28 cellular contexts compared by ENCODE assay signal in genomic region chr2:205218056-205218455, GRCh38.
A peak's percentile ranks its signal among the peaks of the same experiment; 100 is the strongest.
DNase-seq lines count a peak whose midpoint lies in the region; ATAC-seq, FAIRE-seq and TF ChIP-seq lines count a peak whose summit lies in the region.
"Had no signal": no experiment of that assay in that cellular context is flagged by ENCODE, and none has a peak within 500 bp of the region (broad histone marks: within the 10 kb centered on the region; RNA-seq: fewer than 3 reads in every experiment).

No MANE protein-coding gene starts in this region.

- H3K27me3 ChIP-seq in astrocyte (ENCODE audit: insufficient read depth, low read length) (no peaks in the 10 kb centered on the region), upper lobe of right lung (no peaks in the 10 kb centered on the region)
- H3K27me3 ChIP-seq: heart right ventricle, ovary, SJCRH30, suprapubic skin had no signal

- H3K79me2 ChIP-seq in astrocyte (ENCODE audit: insufficient read depth, low read length) = no peaks in the 10 kb centered on the region

- H3K36me3 Mint-ChIP-seq in astrocyte (ENCODE audit: low read depth, unreplicated experiment) = no peaks in the 10 kb centered on the region
- H3K36me3 Mint-ChIP-seq: natural killer cell; stimulated activated memory B cell treated with anti-CD40 and anti-IgM and Interleukin-4, amounts not matched to agents 10 μg/mL and 1 μg/mL and 100 μg/mL, for 72 hours had no signal

- H3K27ac ChIP-seq in astrocyte (ENCODE audit: low read depth, low read length) (no peak overlapping the region), upper lobe of right lung (no peak overlapping the region)
- H3K27ac ChIP-seq: heart right ventricle, ovary, SJCRH30, suprapubic skin had no signal

- no peak overlapping the region for H3K9ac ChIP-seq in astrocyte (ENCODE audit: low read length)

- in situ Hi-C loops in GM13976 (cut with MboI; ENCODE audit: low sequenced_read_pairs, unreplicated experiment) = no loop called here

- H4K20me1 ChIP-seq in astrocyte (ENCODE audit: insufficient read depth, low read length) = no peaks in the 10 kb centered on the region

- peaks cover 2% of the 10 kb centered on the region for H3K27me3 Mint-ChIP-seq in astrocyte (ENCODE audit: low read depth, unreplicated experiment)

- ATAC-seq in GM19023 (IDR thresholded peaks at IDR 0.05; ENCODE audit: unreplicated experiment) (no peak), upper lobe of right lung (no peak)
- ATAC-seq: GM23338; heart right ventricle; natural killer cell; right cardiac atrium; stimulated activated memory B cell treated with anti-CD40 and anti-IgM and Interleukin-4, amounts not matched to agents 10 μg/mL and 1 μg/mL and 100 μg/mL, for 72 hours had no signal

- no peaks in the 10 kb centered on the region for H3K4me1 Mint-ChIP-seq in astrocyte (ENCODE audit: low read depth, unreplicated experiment)
- H3K4me1 Mint-ChIP-seq: activated CD4-positive, alpha-beta T cell treated with anti-CD3 and anti-CD28 coated beads, Interleukin-2, amount 10 ng/mL, durations not matched to agents 7 days and 5 days; natural killer cell; stimulated activated memory B cell treated with anti-CD40 and anti-IgM and Interleukin-4, amounts not matched to agents 10 μg/mL and 1 μg/mL and 100 μg/mL, for 72 hours had no signal

- H3K27ac Mint-ChIP-seq in astrocyte (ENCODE audit: unreplicated experiment) = no peak overlapping the region
- H3K27ac Mint-ChIP-seq: activated CD4-positive, alpha-beta T cell treated with anti-CD3 and anti-CD28 coated beads, Interleukin-2, amount 10 ng/mL, durations not matched to agents 7 days and 5 days; GM23338; natural killer cell; stimulated activated memory B cell treated with anti-CD40 and anti-IgM and Interleukin-4, amounts not matched to agents 10 μg/mL and 1 μg/mL and 100 μg/mL, for 72 hours had no signal

- intact Hi-C loops in upper lobe of right lung (cut with DNase I) = no loop called here

- no peaks in the 10 kb centered on the region for H3K9me3 ChIP-seq in astrocyte (ENCODE audit: insufficient read depth, low read depth, low read length)
- H3K9me3 ChIP-seq in upper lobe of right lung = no peaks in the 10 kb centered on the region
- H3K9me3 ChIP-seq: Caco-2, heart right ventricle, ovary, SJCRH30, suprapubic skin had no signal

- FAIRE-seq in astrocyte (lab: Jason Lieb, UNC) = no peak
- FAIRE-seq: endometrium, RCC 7860 had no signal

- H3K4me1 ChIP-seq in astrocyte (ENCODE audit: insufficient read depth, low read length) = no peaks in the 10 kb centered on the region
- no peaks in the 10 kb centered on the region for H3K4me1 ChIP-seq in upper lobe of right lung
- H3K4me1 ChIP-seq: heart right ventricle, SJCRH30, suprapubic skin had no signal

- H2AFZ ChIP-seq in astrocyte (ENCODE audit: low read depth, low read length) = no peak overlapping the region
- H2AFZ ChIP-seq: GM23338 had no signal

- no peak overlapping the region for H3K4me2 ChIP-seq in astrocyte (ENCODE audit: low read length)
- H3K4me2 ChIP-seq: GM23338 had no signal

- H3K4me3 ChIP-seq in astrocyte (ENCODE audit: insufficient read depth, low read depth, low read length) (no peak overlapping the region), fibroblast of mammary gland (ENCODE audit: control insufficient read depth, low read depth, low read length) (no peak overlapping the region), retinal pigment epithelial cell (ENCODE audit: low read length) (no peak overlapping the region), upper lobe of right lung (no peak overlapping the region)
- H3K4me3 ChIP-seq: GM23338, heart right ventricle, lung, ovary, SJCRH30, suprapubic skin had no signal

- DNase-seq in HCEC 1CT (peak; percentile 39), astrocyte (ENCODE audit: low read depth) (peak; percentile 19), fibroblast of mammary gland (ENCODE audit: low read depth) (peak; percentile 61), retinal pigment epithelial cell (ENCODE audit: low read depth) (peak; percentile 60), NCI-H226 (no peak), GM13976 (ENCODE audit: low spot score) (no peak), upper lobe of right lung (no peak)
- DNase-seq: activated CD4-positive, alpha-beta T cell treated with anti-CD3 and anti-CD28 coated beads, Interleukin-2, amount 10 ng/mL, durations not matched to agents 7 days and 5 days; activated T-cell treated with anti-CD3 and anti-CD28 coated beads, Interleukin-2, amount 50 U/mL, for 48 hours; C1 segment of cervical spinal cord; Caco-2; DMS79; heart right ventricle; natural killer cell; NCI-H1092; NCI-H1930; ovary; right cardiac atrium; SJCRH30; stimulated activated CD4-positive, alpha-beta T cell treated with anti-CD3 and anti-CD28 coated beads, Interleukin-4, amount 100 ng/mL, for 4 hours; T1000 had no signal

- H3K36me3 ChIP-seq in astrocyte (ENCODE audit: insufficient read depth, low read length) (no peaks in the 10 kb centered on the region), upper lobe of right lung (no peaks in the 10 kb centered on the region)
- H3K36me3 ChIP-seq: heart right ventricle, ovary, SJCRH30, suprapubic skin had no signal

- TF ChIP-seq CTCF in astrocyte (IDR thresholded peaks at IDR 0.05; ENCODE audit: insufficient read depth, low read depth, low read length) (no peak), fibroblast of mammary gland (conservative IDR thresholded peaks at IDR 0.05; ENCODE audit: control insufficient read depth, insufficient read depth, low read depth, low read length) (no peak), retinal pigment epithelial cell (conservative IDR thresholded peaks at IDR 0.05; ENCODE audit: low read depth, low read length) (no peak), GM13976 (IDR thresholded peaks at IDR 0.05; ENCODE audit: borderline replicate concordance, control extremely low read depth, extremely low read depth, insufficient read depth, missing control alignments) (no peak), upper lobe of right lung (IDR thresholded peaks at IDR 0.05) (no peak)

- H3K4me3 Mint-ChIP-seq in astrocyte (ENCODE audit: unreplicated experiment) = no peak overlapping the region
- H3K4me3 Mint-ChIP-seq: activated CD4-positive, alpha-beta T cell treated with anti-CD3 and anti-CD28 coated beads, Interleukin-2, amount 10 ng/mL, durations not matched to agents 7 days and 5 days; GM23338; natural killer cell; stimulated activated memory B cell treated with anti-CD40 and anti-IgM and Interleukin-4, amounts not matched to agents 10 μg/mL and 1 μg/mL and 100 μg/mL, for 72 hours had no signal

- H3K9me3 Mint-ChIP-seq in astrocyte (ENCODE audit: unreplicated experiment) = peaks cover 2% of the 10 kb centered on the region
- H3K9me3 Mint-ChIP-seq: activated CD4-positive, alpha-beta T cell treated with anti-CD3 and anti-CD28 coated beads, Interleukin-2, amount 10 ng/mL, durations not matched to agents 7 days and 5 days; GM23338; stimulated activated memory B cell treated with anti-CD40 and anti-IgM and Interleukin-4, amounts not matched to agents 10 μg/mL and 1 μg/mL and 100 μg/mL, for 72 hours had no signal

Comparison
In these comparisons a context has a peak if more than half of its experiments do, and no peak if none do; other contexts are left out.
1. DNase-seq: peak in HCEC 1CT (single experiment), astrocyte (single experiment), fibroblast of mammary gland (single experiment) and retinal pigment epithelial cell (single experiment); none in NCI-H226 (single experiment), GM13976 (single experiment) and upper lobe of right lung (single experiment).